Comparison of ENCODE assay signal across 1 cellular context in genomic region chr2:189829092-189829843, GRCh38.
TF ChIP-seq lines count a peak whose summit lies in the region.

No MANE protein-coding gene starts in this region.

TF ChIP-seq in HEK293, 187 proteins besides CTCF, POLR2A, EP300 and RAD21 (continued from another document and continues in another):
- TF ChIP-seq ZNF664 (tag by site-specific recombination; IDR thresholded peaks at IDR 0.05) (no peak), ZNF146 (tag by site-specific recombination; IDR thresholded peaks at IDR 0.05) (no peak), MZF1 (tag by site-specific recombination; IDR thresholded peaks at IDR 0.05; ENCODE audit: borderline replicate concordance) (no peak), SP7 (tag by site-specific recombination; IDR thresholded peaks at IDR 0.05) (peak; percentile 93), ELK4 (IDR thresholded peaks at IDR 0.05; ENCODE audit: borderline replicate concordance, low read depth, low read length) (no peak), ZNF777 (tag by site-specific recombination; IDR thresholded peaks at IDR 0.05; ENCODE audit: borderline replicate concordance) (no peak), ZNF221 (tag by site-specific recombination; IDR thresholded peaks at IDR 0.05; ENCODE audit: borderline replicate concordance) (no peak), ZFHX2 (tag by site-specific recombination; conservative IDR thresholded peaks at IDR 0.05) (no peak), ZNF416 (tag by site-specific recombination; IDR thresholded peaks at IDR 0.05) (no peak), ZBTB1 (tag by site-specific recombination; IDR thresholded peaks at IDR 0.05) (no peak), ZNF37A (tag by site-specific recombination; IDR thresholded peaks at IDR 0.05) (no peak), ZNF311 (tag by site-specific recombination; IDR thresholded peaks at IDR 0.05; ENCODE audit: borderline replicate concordance) (no peak), ZNF223 (tag by site-specific recombination; IDR thresholded peaks at IDR 0.05) (no peak), ZNF140 (tag by site-specific recombination; IDR thresholded peaks at IDR 0.05) (no peak), ZNF561 (tag by site-specific recombination; IDR thresholded peaks at IDR 0.05; ENCODE audit: borderline replicate concordance) (no peak), ZXDB (tag by site-specific recombination; IDR thresholded peaks at IDR 0.05) (peak; percentile 65), KLF7 (tag by site-specific recombination; IDR thresholded peaks at IDR 0.05; ENCODE audit: borderline replicate concordance) (no peak), ZNF341 (tag by site-specific recombination; IDR thresholded peaks at IDR 0.05; ENCODE audit: low read depth) (no peak), ZSCAN18 (tag by site-specific recombination; IDR thresholded peaks at IDR 0.05) (no peak), ZNF10 (tag by site-specific recombination; IDR thresholded peaks at IDR 0.05) (no peak), ZNF121 (tag by site-specific recombination; IDR thresholded peaks at IDR 0.05) (no peak), ZNF658 (tag by site-specific recombination; IDR thresholded peaks at IDR 0.05) (no peak), WT1 (tag by site-specific recombination; IDR thresholded peaks at IDR 0.05) (peak; percentile 48; the same call in 1 of the 2 replicates), ZBTB17 (tag by site-specific recombination; IDR thresholded peaks at IDR 0.05) (0 out of 2 replicates have a peak, but pooled peaks have one; percentile 51), ZNF138 (tag by site-specific recombination; IDR thresholded peaks at IDR 0.05; ENCODE audit: borderline replicate concordance) (no peak), ZBTB21 (tag by site-specific recombination; IDR thresholded peaks at IDR 0.05) (no peak), OSR2 (tag by site-specific recombination; IDR thresholded peaks at IDR 0.05) (peak; percentile 63), OVOL3 (tag by site-specific recombination; IDR thresholded peaks at IDR 0.05) (peak; percentile 34; the same call in 1 of the 2 replicates), TCF7L2 (IDR thresholded peaks at IDR 0.05; ENCODE audit: borderline replicate concordance, low read depth, low read length) (no peak), AEBP2 (tag by site-specific recombination; IDR thresholded peaks at IDR 0.05; ENCODE audit: borderline replicate concordance) (no peak)
- TF ChIP-seq, protein P1, sequence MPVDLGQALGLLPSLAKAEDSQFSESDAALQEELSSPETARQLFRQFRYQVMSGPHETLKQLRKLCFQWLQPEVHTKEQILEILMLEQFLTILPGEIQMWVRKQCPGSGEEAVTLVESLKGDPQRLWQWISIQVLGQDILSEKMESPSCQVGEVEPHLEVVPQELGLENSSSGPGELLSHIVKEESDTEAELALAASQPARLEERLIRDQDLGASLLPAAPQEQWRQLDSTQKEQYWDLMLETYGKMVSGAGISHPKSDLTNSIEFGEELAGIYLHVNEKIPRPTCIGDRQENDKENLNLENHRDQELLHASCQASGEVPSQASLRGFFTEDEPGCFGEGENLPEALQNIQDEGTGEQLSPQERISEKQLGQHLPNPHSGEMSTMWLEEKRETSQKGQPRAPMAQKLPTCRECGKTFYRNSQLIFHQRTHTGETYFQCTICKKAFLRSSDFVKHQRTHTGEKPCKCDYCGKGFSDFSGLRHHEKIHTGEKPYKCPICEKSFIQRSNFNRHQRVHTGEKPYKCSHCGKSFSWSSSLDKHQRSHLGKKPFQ (tag by site-specific recombination; IDR thresholded peaks at IDR 0.05): no peak
- TF ChIP-seq, protein P2, sequence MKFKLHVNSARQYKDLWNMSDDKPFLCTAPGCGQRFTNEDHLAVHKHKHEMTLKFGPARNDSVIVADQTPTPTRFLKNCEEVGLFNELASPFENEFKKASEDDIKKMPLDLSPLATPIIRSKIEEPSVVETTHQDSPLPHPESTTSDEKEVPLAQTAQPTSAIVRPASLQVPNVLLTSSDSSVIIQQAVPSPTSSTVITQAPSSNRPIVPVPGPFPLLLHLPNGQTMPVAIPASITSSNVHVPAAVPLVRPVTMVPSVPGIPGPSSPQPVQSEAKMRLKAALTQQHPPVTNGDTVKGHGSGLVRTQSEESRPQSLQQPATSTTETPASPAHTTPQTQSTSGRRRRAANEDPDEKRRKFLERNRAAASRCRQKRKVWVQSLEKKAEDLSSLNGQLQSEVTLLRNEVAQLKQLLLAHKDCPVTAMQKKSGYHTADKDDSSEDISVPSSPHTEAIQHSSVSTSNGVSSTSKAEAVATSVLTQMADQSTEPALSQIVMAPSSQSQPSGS (tag by site-specific recombination; IDR thresholded peaks at IDR 0.05; ENCODE audit: low read depth): no peak
- TF ChIP-seq, protein P3, sequence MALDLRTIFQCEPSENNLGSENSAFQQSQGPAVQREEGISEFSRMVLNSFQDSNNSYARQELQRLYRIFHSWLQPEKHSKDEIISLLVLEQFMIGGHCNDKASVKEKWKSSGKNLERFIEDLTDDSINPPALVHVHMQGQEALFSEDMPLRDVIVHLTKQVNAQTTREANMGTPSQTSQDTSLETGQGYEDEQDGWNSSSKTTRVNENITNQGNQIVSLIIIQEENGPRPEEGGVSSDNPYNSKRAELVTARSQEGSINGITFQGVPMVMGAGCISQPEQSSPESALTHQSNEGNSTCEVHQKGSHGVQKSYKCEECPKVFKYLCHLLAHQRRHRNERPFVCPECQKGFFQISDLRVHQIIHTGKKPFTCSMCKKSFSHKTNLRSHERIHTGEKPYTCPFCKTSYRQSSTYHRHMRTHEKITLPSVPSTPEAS (tag by site-specific recombination; IDR thresholded peaks at IDR 0.05): no peak
- TF ChIP-seq, protein P4, sequence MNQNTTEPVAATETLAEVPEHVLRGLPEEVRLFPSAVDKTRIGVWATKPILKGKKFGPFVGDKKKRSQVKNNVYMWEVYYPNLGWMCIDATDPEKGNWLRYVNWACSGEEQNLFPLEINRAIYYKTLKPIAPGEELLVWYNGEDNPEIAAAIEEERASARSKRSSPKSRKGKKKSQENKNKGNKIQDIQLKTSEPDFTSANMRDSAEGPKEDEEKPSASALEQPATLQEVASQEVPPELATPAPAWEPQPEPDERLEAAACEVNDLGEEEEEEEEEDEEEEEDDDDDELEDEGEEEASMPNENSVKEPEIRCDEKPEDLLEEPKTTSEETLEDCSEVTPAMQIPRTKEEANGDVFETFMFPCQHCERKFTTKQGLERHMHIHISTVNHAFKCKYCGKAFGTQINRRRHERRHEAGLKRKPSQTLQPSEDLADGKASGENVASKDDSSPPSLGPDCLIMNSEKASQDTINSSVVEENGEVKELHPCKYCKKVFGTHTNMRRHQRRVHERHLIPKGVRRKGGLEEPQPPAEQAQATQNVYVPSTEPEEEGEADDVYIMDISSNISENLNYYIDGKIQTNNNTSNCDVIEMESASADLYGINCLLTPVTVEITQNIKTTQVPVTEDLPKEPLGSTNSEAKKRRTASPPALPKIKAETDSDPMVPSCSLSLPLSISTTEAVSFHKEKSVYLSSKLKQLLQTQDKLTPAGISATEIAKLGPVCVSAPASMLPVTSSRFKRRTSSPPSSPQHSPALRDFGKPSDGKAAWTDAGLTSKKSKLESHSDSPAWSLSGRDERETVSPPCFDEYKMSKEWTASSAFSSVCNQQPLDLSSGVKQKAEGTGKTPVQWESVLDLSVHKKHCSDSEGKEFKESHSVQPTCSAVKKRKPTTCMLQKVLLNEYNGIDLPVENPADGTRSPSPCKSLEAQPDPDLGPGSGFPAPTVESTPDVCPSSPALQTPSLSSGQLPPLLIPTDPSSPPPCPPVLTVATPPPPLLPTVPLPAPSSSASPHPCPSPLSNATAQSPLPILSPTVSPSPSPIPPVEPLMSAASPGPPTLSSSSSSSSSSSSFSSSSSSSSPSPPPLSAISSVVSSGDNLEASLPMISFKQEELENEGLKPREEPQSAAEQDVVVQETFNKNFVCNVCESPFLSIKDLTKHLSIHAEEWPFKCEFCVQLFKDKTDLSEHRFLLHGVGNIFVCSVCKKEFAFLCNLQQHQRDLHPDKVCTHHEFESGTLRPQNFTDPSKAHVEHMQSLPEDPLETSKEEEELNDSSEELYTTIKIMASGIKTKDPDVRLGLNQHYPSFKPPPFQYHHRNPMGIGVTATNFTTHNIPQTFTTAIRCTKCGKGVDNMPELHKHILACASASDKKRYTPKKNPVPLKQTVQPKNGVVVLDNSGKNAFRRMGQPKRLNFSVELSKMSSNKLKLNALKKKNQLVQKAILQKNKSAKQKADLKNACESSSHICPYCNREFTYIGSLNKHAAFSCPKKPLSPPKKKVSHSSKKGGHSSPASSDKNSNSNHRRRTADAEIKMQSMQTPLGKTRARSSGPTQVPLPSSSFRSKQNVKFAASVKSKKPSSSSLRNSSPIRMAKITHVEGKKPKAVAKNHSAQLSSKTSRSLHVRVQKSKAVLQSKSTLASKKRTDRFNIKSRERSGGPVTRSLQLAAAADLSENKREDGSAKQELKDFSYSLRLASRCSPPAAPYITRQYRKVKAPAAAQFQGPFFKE (tag by site-specific recombination; IDR thresholded peaks at IDR 0.05; ENCODE audit: borderline replicate concordance): no peak
- TF ChIP-seq, protein P5, sequence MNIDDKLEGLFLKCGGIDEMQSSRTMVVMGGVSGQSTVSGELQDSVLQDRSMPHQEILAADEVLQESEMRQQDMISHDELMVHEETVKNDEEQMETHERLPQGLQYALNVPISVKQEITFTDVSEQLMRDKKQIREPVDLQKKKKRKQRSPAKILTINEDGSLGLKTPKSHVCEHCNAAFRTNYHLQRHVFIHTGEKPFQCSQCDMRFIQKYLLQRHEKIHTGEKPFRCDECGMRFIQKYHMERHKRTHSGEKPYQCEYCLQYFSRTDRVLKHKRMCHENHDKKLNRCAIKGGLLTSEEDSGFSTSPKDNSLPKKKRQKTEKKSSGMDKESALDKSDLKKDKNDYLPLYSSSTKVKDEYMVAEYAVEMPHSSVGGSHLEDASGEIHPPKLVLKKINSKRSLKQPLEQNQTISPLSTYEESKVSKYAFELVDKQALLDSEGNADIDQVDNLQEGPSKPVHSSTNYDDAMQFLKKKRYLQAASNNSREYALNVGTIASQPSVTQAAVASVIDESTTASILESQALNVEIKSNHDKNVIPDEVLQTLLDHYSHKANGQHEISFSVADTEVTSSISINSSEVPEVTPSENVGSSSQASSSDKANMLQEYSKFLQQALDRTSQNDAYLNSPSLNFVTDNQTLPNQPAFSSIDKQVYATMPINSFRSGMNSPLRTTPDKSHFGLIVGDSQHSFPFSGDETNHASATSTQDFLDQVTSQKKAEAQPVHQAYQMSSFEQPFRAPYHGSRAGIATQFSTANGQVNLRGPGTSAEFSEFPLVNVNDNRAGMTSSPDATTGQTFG (tag by site-specific recombination; IDR thresholded peaks at IDR 0.05; ENCODE audit: borderline replicate concordance): no peak
- TF ChIP-seq, protein P6, sequence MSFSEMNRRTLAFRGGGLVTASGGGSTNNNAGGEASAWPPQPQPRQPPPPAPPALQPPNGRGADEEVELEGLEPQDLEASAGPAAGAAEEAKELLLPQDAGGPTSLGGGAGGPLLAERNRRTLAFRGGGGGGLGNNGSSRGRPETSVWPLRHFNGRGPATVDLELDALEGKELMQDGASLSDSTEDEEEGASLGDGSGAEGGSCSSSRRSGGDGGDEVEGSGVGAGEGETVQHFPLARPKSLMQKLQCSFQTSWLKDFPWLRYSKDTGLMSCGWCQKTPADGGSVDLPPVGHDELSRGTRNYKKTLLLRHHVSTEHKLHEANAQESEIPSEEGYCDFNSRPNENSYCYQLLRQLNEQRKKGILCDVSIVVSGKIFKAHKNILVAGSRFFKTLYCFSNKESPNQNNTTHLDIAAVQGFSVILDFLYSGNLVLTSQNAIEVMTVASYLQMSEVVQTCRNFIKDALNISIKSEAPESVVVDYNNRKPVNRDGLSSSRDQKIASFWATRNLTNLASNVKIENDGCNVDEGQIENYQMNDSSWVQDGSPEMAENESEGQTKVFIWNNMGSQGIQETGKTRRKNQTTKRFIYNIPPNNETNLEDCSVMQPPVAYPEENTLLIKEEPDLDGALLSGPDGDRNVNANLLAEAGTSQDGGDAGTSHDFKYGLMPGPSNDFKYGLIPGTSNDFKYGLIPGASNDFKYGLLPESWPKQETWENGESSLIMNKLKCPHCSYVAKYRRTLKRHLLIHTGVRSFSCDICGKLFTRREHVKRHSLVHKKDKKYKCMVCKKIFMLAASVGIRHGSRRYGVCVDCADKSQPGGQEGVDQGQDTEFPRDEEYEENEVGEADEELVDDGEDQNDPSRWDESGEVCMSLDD (tag by site-specific recombination; IDR thresholded peaks at IDR 0.05): no peak
